In the genomic region with DNA sequence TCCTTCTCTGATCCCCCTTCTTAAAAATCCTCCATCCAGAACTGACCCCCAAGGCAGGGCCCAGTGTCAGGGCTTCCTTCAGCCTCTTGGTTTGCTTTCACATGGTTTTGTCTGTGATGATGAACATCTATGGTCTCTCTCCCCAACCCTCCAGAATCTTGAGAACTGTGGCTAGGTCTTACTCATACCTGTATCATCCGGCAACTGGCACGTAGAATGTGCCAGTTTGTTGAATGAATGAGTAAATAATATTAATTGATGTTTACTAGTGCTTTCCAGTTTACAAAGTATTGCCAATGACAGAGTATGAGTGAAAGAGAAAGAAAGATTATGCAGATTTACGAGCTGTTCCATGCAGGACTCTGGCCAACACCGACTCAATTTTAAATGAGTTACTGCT, we compare ENCODE assay signal across 12 cellular contexts.
"Had no signal": no experiment of that assay in that cellular context is flagged by ENCODE, and none has a peak within 500 bp of the region (broad histone marks: within the 10 kb centered on the region; RNA-seq: fewer than 3 reads in every experiment).

No MANE protein-coding gene starts in this region.

- H3K36me3 Mint-ChIP-seq: type B pancreatic cell had no signal

- H3K27ac Mint-ChIP-seq: activated naive CD8-positive, alpha-beta T cell; activated T-cell treated with anti-CD3 and anti-CD28 coated beads, Interleukin-2, amount 50 U/mL, for 72 hours; naive thymus-derived CD8-positive, alpha-beta T cell; type B pancreatic cell had no signal

- H3K27ac ChIP-seq: ovary, psoas muscle, testis had no signal

- H3K4me3 Mint-ChIP-seq: activated naive CD8-positive, alpha-beta T cell; activated T-cell treated with anti-CD3 and anti-CD28 coated beads, Interleukin-2, amount 50 U/mL, for 72 hours; naive thymus-derived CD8-positive, alpha-beta T cell; type B pancreatic cell had no signal

- H3K4me3 ChIP-seq: ovary, psoas muscle, testis had no signal

- H3K36me3 ChIP-seq: ovary had no signal

- H3K27me3 ChIP-seq: ovary, testis had no signal

- H3K27me3 Mint-ChIP-seq: activated naive CD8-positive, alpha-beta T cell; type B pancreatic cell had no signal

- DNase-seq: activated CD4-positive, alpha-beta T cell treated with anti-CD3 and anti-CD28 coated beads, Interleukin-2, amount 50 U/mL, for 4 hours; activated CD4-positive, CD25-positive, alpha-beta regulatory T cell treated with anti-CD3 and anti-CD28 coated beads, Interleukin-2, amount 50 U/mL, for 72 hours; activated gamma-delta T cell; activated T-cell treated with anti-CD3 and anti-CD28 coated beads, Interleukin-2, amount 50 U/mL, for 72 hours; amniotic stem cell; naive thymus-derived CD8-positive, alpha-beta T cell; ovary; psoas muscle; right cardiac atrium; testis had no signal

- H3K9me3 ChIP-seq: ovary, testis had no signal

- ATAC-seq: naive thymus-derived CD8-positive, alpha-beta T cell; psoas muscle; right cardiac atrium had no signal
